In the genomic region with DNA sequence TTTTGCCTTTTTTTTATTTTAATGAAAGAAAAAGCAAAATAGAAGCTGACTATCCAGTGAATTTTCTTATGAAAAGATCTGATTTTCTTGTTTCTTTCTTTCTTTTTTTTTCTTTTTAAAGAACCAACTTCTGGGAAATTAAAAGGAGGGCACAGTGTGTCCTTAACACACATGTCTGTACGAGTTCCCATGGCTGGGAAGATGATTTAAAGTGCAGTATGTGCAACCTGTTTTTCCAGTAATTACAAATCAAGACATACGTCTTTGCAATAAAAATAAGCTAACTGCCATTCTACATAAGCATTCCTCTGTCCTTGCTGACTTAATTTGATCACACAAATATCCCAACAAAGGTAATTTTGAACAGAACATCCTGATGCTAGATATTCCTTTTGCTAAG, we compare ENCODE assay signal across 20 cellular contexts.
"Had no signal": no experiment of that assay in that cellular context is flagged by ENCODE, and none has a peak within 500 bp of the region (broad histone marks: within the 10 kb centered on the region; RNA-seq: fewer than 3 reads in every experiment).

No MANE protein-coding gene starts in this region.

- DNase-seq: activated CD4-positive, alpha-beta T cell treated with anti-CD3 and anti-CD28 coated beads for 48 hours; activated CD4-positive, alpha-beta T cell treated with anti-CD3 and anti-CD28 coated beads, Interleukin-2, amount 50 U/mL, for 4 hours; activated CD4-positive, CD25-positive, alpha-beta regulatory T cell treated with anti-CD3 and anti-CD28 coated beads, Interleukin-2, amount 50 U/mL, for 72 hours; activated CD8-positive, alpha-beta memory T cell treated with anti-CD3 and anti-CD28 coated beads, Interleukin-2, amount 50 U/mL, for 48 hours; activated CD8-positive, alpha-beta T cell treated with anti-CD3 and anti-CD28 coated beads, Interleukin-2, amount 10 ng/mL, durations not matched to agents 7 days and 5 days; activated T-cell treated with anti-CD3 and anti-CD28 coated beads, Interleukin-2, amount 50 U/mL, for 1 hour; aorta; central memory CD4-positive, alpha-beta T cell; KG1; MG63; NCI-H1092 treated with DMSO at 0.1 percent for 48 hours; NCI-H1417 treated with DMSO at 0.1 percent for 48 hours; NCI-H1694; NCI-H2029; NCI-H446; NCI-H524; PC-3; SHP77 treated with DMSO at 0.1 percent for 48 hours had no signal

- H3K27ac ChIP-seq: breast epithelium had no signal

- H3K36me3 ChIP-seq: breast epithelium, MG63 had no signal

- H3K9me3 ChIP-seq: breast epithelium, MG63 had no signal

- H3K27me3 ChIP-seq: breast epithelium, MG63 had no signal

- H3K4me3 ChIP-seq: breast epithelium, MG63 had no signal

- H3K4me1 ChIP-seq: breast epithelium had no signal

- ATAC-seq: activated CD8-positive, alpha-beta T cell treated with anti-CD3 and anti-CD28 coated beads, Interleukin-2, amount 10 ng/mL, durations not matched to agents 7 days and 5 days; PC-3; WTC11 had no signal
